In the genomic region with DNA sequence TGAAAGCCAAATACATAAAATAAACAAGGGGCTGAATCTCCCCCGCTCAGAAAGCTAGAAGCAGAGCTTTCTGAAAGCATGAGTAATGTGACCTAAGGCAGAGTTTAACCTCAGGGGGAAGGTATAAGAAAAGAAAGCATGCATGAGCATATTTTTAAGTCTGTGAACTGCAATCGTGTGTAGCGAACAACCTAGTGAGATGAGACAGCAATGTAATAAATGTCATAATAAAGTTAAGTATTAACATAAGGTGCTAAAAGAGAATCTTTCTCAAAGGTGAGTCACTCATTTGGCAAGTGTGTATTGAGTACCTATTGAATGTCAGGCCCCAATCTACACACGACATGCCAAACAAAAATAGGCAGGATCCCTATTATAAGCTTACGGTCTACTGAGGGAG, we compare ENCODE assay signal across 1 cellular context.
TF ChIP-seq lines count a peak whose summit lies in the region.

No MANE protein-coding gene starts in this region.

TF ChIP-seq in K562, 482 proteins besides CTCF, POLR2A, EP300 and RAD21:
- TF ChIP-seq ETS2 (tag; IDR thresholded peaks at IDR 0.05; ENCODE audit: borderline replicate concordance, poor library complexity, severe bottlenecking), result no peak
- TF ChIP-seq KAT2B (IDR thresholded peaks at IDR 0.05; ENCODE audit: low read depth, low read length), result no peak
- no peak for TF ChIP-seq CBFA2T3 (IDR thresholded peaks at IDR 0.05)
- no peak for TF ChIP-seq NR3C1 (CRISPR knock-in tag; IDR thresholded peaks at IDR 0.05)
- TF ChIP-seq, protein P1, sequence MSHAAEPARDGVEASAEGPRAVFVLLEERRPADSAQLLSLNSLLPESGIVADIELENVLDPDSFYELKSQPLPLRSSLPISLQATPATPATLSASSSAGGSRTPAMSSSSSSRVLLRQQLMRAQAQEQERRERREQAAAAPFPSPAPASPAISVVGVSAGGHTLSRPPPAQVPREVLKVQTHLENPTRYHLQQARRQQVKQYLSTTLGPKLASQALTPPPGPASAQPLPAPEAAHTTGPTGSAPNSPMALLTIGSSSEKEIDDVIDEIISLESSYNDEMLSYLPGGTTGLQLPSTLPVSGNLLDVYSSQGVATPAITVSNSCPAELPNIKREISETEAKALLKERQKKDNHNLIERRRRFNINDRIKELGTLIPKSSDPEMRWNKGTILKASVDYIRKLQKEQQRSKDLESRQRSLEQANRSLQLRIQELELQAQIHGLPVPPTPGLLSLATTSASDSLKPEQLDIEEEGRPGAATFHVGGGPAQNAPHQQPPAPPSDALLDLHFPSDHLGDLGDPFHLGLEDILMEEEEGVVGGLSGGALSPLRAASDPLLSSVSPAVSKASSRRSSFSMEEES (CRISPR knock-in tag; IDR thresholded peaks at IDR 0.05), result no peak
- no peak for TF ChIP-seq RFX5 (IDR thresholded peaks at IDR 0.05; ENCODE audit: low read depth, low read length)
- TF ChIP-seq ZFP30 (CRISPR knock-in tag; IDR thresholded peaks at IDR 0.05; ENCODE audit: borderline replicate concordance), result no peak
- TF ChIP-seq, protein P2, sequence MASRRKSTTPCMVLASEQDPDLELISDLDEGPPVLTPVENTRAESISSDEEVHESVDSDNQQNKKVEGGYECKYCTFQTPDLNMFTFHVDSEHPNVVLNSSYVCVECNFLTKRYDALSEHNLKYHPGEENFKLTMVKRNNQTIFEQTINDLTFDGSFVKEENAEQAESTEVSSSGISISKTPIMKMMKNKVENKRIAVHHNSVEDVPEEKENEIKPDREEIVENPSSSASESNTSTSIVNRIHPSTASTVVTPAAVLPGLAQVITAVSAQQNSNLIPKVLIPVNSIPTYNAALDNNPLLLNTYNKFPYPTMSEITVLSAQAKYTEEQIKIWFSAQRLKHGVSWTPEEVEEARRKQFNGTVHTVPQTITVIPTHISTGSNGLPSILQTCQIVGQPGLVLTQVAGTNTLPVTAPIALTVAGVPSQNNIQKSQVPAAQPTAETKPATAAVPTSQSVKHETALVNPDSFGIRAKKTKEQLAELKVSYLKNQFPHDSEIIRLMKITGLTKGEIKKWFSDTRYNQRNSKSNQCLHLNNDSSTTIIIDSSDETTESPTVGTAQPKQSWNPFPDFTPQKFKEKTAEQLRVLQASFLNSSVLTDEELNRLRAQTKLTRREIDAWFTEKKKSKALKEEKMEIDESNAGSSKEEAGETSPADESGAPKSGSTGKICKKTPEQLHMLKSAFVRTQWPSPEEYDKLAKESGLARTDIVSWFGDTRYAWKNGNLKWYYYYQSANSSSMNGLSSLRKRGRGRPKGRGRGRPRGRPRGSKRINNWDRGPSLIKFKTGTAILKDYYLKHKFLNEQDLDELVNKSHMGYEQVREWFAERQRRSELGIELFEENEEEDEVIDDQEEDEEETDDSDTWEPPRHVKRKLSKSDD (conservative IDR thresholded peaks at IDR 0.05; ENCODE audit: low read length), result no peak
- TF ChIP-seq ZBED1 (IDR thresholded peaks at IDR 0.05), result no peak
- TF ChIP-seq TSC22D4 (tag; IDR thresholded peaks at IDR 0.05), result no peak
